ENCODE assay signal across 7 cellular contexts in genomic region chr22:34000879-34001526, GRCh38.
"Had no signal": no experiment of that assay in that cellular context is flagged by ENCODE, and none has a peak within 500 bp of the region (broad histone marks: within the 10 kb centered on the region; RNA-seq: fewer than 3 reads in every experiment).

No MANE protein-coding gene starts in this region.

- H3K27ac Mint-ChIP-seq: GM23338, H9 had no signal

- H3K27ac ChIP-seq: HL-60 had no signal

- H3K4me3 Mint-ChIP-seq: GM23338, H9 had no signal

- ATAC-seq: GM23338, K562 had no signal

- H3K4me1 Mint-ChIP-seq: GM23338, H9 had no signal

- DNase-seq: H9, HCEC 1CT, IMR-90, KG1 had no signal

- H3K4me3 ChIP-seq: GM23338, K562 had no signal
